8 cellular contexts compared by ENCODE assay signal in genomic region chr7:21352540-21353387, GRCh38.
A peak's percentile ranks its signal among the peaks of the same experiment; 100 is the strongest.
DNase-seq lines count a peak whose midpoint lies in the region; ATAC-seq and TF ChIP-seq lines count a peak whose summit lies in the region.

No MANE protein-coding gene starts in this region.

- H3K4me1 Mint-ChIP-seq in CD14-positive monocyte: peaks cover 56% of the 10 kb centered on the region
- H3K4me1 Mint-ChIP-seq in T-helper 2 cell treated with Interferon-gamma antibody and Interleukin-4, amounts not matched to agents 5 μg/mL and 100 μg/mL, for 36 hours (ENCODE audit: low read depth): peaks cover 71% of the 10 kb centered on the region
- H3K4me1 Mint-ChIP-seq in stimulated activated naive CD8-positive, alpha-beta T cell treated with anti-CD3 and anti-CD28 coated beads, Interleukin-15, Interleukin-2, amounts not matched to agents 100 ng/mL and 50 ng/mL, for 24 hours (ENCODE audit: low read depth): peaks cover 54% of the 10 kb centered on the region

- intact Hi-C loops in CD14-positive monocyte (cut with micrococcal nuclease): no loop called here

- DNase-seq in CD14-positive monocyte (ENCODE audit: low spot score) (no peak), NCI-H774 (lab: John Stamatoyannopoulos, UW) (no peak), SHP77 (lab: John Stamatoyannopoulos, UW) (no peak), RKO (ENCODE audit: low spot score) (no peak)
- DNase-seq in T-helper 2 cell treated with Interferon-gamma antibody and Interleukin-4, amounts not matched to agents 5 μg/mL and 100 μg/mL, for 36 hours (ENCODE audit: low spot score): no peak

- peaks cover 0 to 2% (median 0%) of the 10 kb centered on the region in 3 donors for H3K27me3 Mint-ChIP-seq in CD14-positive monocyte (ENCODE audit: low read depth in 3 of 3)
- no peaks in the 10 kb centered on the region for H3K27me3 Mint-ChIP-seq in T-helper 2 cell treated with Interferon-gamma antibody and Interleukin-4, amounts not matched to agents 5 μg/mL and 100 μg/mL, for 36 hours (ENCODE audit: low read depth)
- H3K27me3 Mint-ChIP-seq in stimulated activated naive CD8-positive, alpha-beta T cell treated with anti-CD3 and anti-CD28 coated beads, Interleukin-15, Interleukin-2, amounts not matched to agents 100 ng/mL and 50 ng/mL, for 24 hours: no peaks in the 10 kb centered on the region

- H3K4me3 Mint-ChIP-seq in CD14-positive monocyte: peak overlapping the region; percentile 38 to 82
- H3K4me3 Mint-ChIP-seq in T-helper 2 cell treated with Interferon-gamma antibody and Interleukin-4, amounts not matched to agents 5 μg/mL and 100 μg/mL, for 36 hours: peak overlapping the region; percentile 79
- H3K4me3 Mint-ChIP-seq in stimulated activated naive CD8-positive, alpha-beta T cell treated with anti-CD3 and anti-CD28 coated beads, Interleukin-15, Interleukin-2, amounts not matched to agents 100 ng/mL and 50 ng/mL, for 24 hours: peak overlapping the region; percentile 67

- H3K36me3 Mint-ChIP-seq in CD14-positive monocyte: no peaks in the 10 kb centered on the region
- peaks cover 26% of the 10 kb centered on the region for H3K36me3 Mint-ChIP-seq in T-helper 2 cell treated with Interferon-gamma antibody and Interleukin-4, amounts not matched to agents 5 μg/mL and 100 μg/mL, for 36 hours (ENCODE audit: low read depth)
- peaks cover 3% of the 10 kb centered on the region for H3K36me3 Mint-ChIP-seq in stimulated activated naive CD8-positive, alpha-beta T cell treated with anti-CD3 and anti-CD28 coated beads, Interleukin-15, Interleukin-2, amounts not matched to agents 100 ng/mL and 50 ng/mL, for 24 hours (ENCODE audit: low read depth)

- H3K27ac Mint-ChIP-seq in CD14-positive monocyte: peak overlapping the region; percentile 84 to 96 (median 88)
- H3K27ac Mint-ChIP-seq in T-helper 2 cell treated with Interferon-gamma antibody and Interleukin-4, amounts not matched to agents 5 μg/mL and 100 μg/mL, for 36 hours: peak overlapping the region; percentile 98
- peak overlapping the region; percentile 89 for H3K27ac Mint-ChIP-seq in stimulated activated naive CD8-positive, alpha-beta T cell treated with anti-CD3 and anti-CD28 coated beads, Interleukin-15, Interleukin-2, amounts not matched to agents 100 ng/mL and 50 ng/mL, for 24 hours

- peaks cover 0 to 8% (median 2%) of the 10 kb centered on the region in 7 donors for H3K9me3 Mint-ChIP-seq in CD14-positive monocyte
- H3K9me3 Mint-ChIP-seq in T-helper 2 cell treated with Interferon-gamma antibody and Interleukin-4, amounts not matched to agents 5 μg/mL and 100 μg/mL, for 36 hours: peaks cover 9% of the 10 kb centered on the region
- no peaks in the 10 kb centered on the region for H3K9me3 Mint-ChIP-seq in stimulated activated naive CD8-positive, alpha-beta T cell treated with anti-CD3 and anti-CD28 coated beads, Interleukin-15, Interleukin-2, amounts not matched to agents 100 ng/mL and 50 ng/mL, for 24 hours

- no peak for TF ChIP-seq CTCF in CD14-positive monocyte (IDR thresholded peaks at IDR 0.05)

- ATAC-seq in GM19328 (IDR thresholded peaks at IDR 0.05; ENCODE audit: unreplicated experiment) (peak; percentile 76), HG03175 (IDR thresholded peaks at IDR 0.05; ENCODE audit: unreplicated experiment) (peak; percentile 77)
